ENCODE assay signal across 22 cellular contexts in the genomic region with DNA sequence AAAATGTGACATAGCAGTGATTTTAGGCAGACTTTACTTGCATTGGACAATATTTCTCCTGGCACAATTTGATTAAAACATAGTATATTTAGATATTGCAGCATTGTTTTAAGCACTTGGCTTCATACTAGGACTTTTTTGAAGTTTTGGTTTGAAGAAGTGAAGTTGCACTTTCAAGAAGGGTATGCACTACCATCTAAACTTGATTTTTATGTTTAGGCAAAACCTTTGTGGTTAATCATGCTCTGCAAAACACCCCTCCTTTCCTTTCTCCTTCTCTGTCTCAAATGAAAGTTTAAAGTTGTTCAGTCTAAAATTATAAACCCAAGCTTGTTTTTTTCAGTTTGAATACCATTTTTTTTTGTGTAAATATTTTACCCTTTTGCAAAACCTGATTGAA.
"Had no signal": no experiment of that assay in that cellular context is flagged by ENCODE, and none has a peak within 500 bp of the region (broad histone marks: within the 10 kb centered on the region; RNA-seq: fewer than 3 reads in every experiment).

No MANE protein-coding gene starts in this region.

- H3K27ac Mint-ChIP-seq: nephron progenitor cell; stimulated activated effector memory CD8-positive, alpha-beta T cell treated with anti-CD3 and anti-CD28 coated beads, Interleukin-12 subunit alpha, Interleukin-12 subunit beta, amount 100 ng/mL, for 72 hours had no signal

- DNase-seq: dorsolateral prefrontal cortex; effector CD4-positive, alpha-beta T cell; hypothalamus; immature natural killer cell; islet precursor cell; kidney glomerular epithelial cell; left ventricle myocardium superior; lower lobe of right lung; naive thymus-derived CD8-positive, alpha-beta T cell; nephron progenitor cell; nucleus accumbens; psoas muscle; right cardiac atrium; sigmoid colon; stimulated activated CD4-positive, alpha-beta T cell treated with anti-CD3 and anti-CD28 coated beads, Interleukin-2, amount 100 ng/mL, for 24 hours; stimulated activated CD4-positive, alpha-beta T cell treated with anti-CD3 and anti-CD28 coated beads, Interleukin-4, amount 100 ng/mL, for 24 hours; stimulated activated naive CD4-positive, alpha-beta T cell treated with Interleukin-2 at 50 U/mL for 16 hours; stomach; thyroid gland; trophoblast cell had no signal

- H3K27me3 ChIP-seq: dorsolateral prefrontal cortex, sigmoid colon, stomach, thyroid gland, vagina had no signal

- H3K36me3 ChIP-seq: thyroid gland, vagina had no signal

- H3K9me3 ChIP-seq: lower lobe of right lung, psoas muscle, sigmoid colon, stomach, thyroid gland, vagina had no signal

- H3K4me3 ChIP-seq: dorsolateral prefrontal cortex, lower lobe of right lung, psoas muscle, sigmoid colon, stomach, thyroid gland, vagina had no signal

- H3K4me3 Mint-ChIP-seq: immature natural killer cell; stimulated activated effector memory CD8-positive, alpha-beta T cell treated with anti-CD3 and anti-CD28 coated beads, Interleukin-12 subunit alpha, Interleukin-12 subunit beta, amount 100 ng/mL, for 72 hours had no signal

- H3K9me3 Mint-ChIP-seq: immature natural killer cell; naive thymus-derived CD8-positive, alpha-beta T cell; nephron progenitor cell; stimulated activated effector memory CD8-positive, alpha-beta T cell treated with anti-CD3 and anti-CD28 coated beads, Interleukin-12 subunit alpha, Interleukin-12 subunit beta, amount 100 ng/mL, for 72 hours had no signal

- ATAC-seq: left ventricle myocardium superior; lower lobe of right lung; naive thymus-derived CD8-positive, alpha-beta T cell; psoas muscle; right cardiac atrium; stimulated activated effector memory CD8-positive, alpha-beta T cell treated with anti-CD3 and anti-CD28 coated beads, Interleukin-12 subunit alpha, Interleukin-12 subunit beta, amount 100 ng/mL, for 72 hours had no signal

- H3K27me3 Mint-ChIP-seq: naive thymus-derived CD8-positive, alpha-beta T cell had no signal

- H3K27ac ChIP-seq: lower lobe of right lung, psoas muscle, sigmoid colon, stomach, thyroid gland, vagina had no signal

- H3K4me1 ChIP-seq: lower lobe of right lung had no signal
